Comparison of ENCODE assay signal across 31 cellular contexts in the genomic region with DNA sequence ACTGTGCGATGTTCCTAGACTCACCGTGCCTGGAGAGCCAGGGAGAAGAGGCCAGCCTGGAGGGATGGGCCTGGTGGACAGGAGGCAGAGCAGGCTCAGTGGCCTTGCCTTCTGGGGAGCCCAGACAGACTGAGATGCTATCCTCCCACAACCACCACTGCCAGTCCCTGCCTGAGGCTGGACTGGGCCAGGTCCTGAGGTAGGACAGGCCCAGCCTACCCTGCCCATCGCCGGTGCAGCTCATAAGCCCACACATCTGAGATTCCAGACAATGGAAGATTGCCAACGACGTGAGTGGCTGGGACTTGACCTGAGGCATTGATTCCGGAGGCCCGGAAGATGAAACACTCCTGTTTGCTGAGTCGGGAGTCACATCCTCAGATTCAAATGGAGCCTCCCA. TPM values are rescaled to one million over a fixed set of nuclear protein-coding genes. Genes with fewer than 3 reads are reported as not detected.
"Had no signal": no experiment of that assay in that cellular context is flagged by ENCODE, and none has a peak within 500 bp of the region (broad histone marks: within the 10 kb centered on the region; RNA-seq: fewer than 3 reads in every experiment).

No MANE protein-coding gene starts in this region.

- H3K36me3 ChIP-seq: gastrocnemius medialis, ovary, right lobe of liver, suprapubic skin, transverse colon, upper lobe of right lung, vagina had no signal

- H3K9me3 Mint-ChIP-seq: mesothelial cell of epicardium; naive B cell; nephron progenitor cell; stimulated activated naive CD8-positive, alpha-beta T cell treated with anti-CD3 and anti-CD28 coated beads, Interleukin-15, amount 100 ng/mL, for 72 hours had no signal

- H3K4me1 Mint-ChIP-seq: mesothelial cell of epicardium, nephron progenitor cell had no signal

- H3K27ac ChIP-seq: dorsolateral prefrontal cortex, epithelial cell of prostate, gastrocnemius medialis, ovary, psoas muscle, right lobe of liver, suprapubic skin, transverse colon, upper lobe of right lung, vagina had no signal

- H3K4me3 Mint-ChIP-seq: mesothelial cell of epicardium; nephron progenitor cell; stimulated activated naive CD8-positive, alpha-beta T cell treated with anti-CD3 and anti-CD28 coated beads, Interleukin-15, amount 100 ng/mL, for 72 hours had no signal

- H3K9me3 ChIP-seq: gastrocnemius medialis, mucosa of descending colon, ovary, psoas muscle, right lobe of liver, suprapubic skin, transverse colon, upper lobe of right lung, vagina had no signal

- H3K4me1 ChIP-seq: gastrocnemius medialis, right lobe of liver had no signal

- H3K27me3 ChIP-seq: gastrocnemius medialis, ovary, right lobe of liver, upper lobe of right lung, vagina had no signal

- ATAC-seq: esophagus mucosa; gastrocnemius medialis; left lobe of liver; mucosa of descending colon; psoas muscle; right lobe of liver; stimulated activated naive CD8-positive, alpha-beta T cell treated with anti-CD3 and anti-CD28 coated beads, Interleukin-15, amount 100 ng/mL, for 72 hours; upper lobe of right lung had no signal

- H3K27ac Mint-ChIP-seq: mesothelial cell of epicardium, naive B cell, nephron progenitor cell had no signal

- H3K4me3 ChIP-seq: dorsolateral prefrontal cortex, gastrocnemius medialis, mucosa of descending colon, ovary, psoas muscle, right lobe of liver, smooth muscle cell, suprapubic skin, transverse colon, upper lobe of right lung, vagina had no signal

- DNase-seq: cerebellar nuclear complex; dorsolateral prefrontal cortex; effector CD4-positive, alpha-beta T cell; foreskin fibroblast; gastrocnemius medialis; mucosa of descending colon; naive B cell; nephron progenitor cell; occipital lobe; ovary; psoas muscle; right lobe of liver; stimulated activated CD4-positive, alpha-beta T cell treated with anti-CD3 and anti-CD28 coated beads, Interleukin-12 subunit alpha, Interleukin-12 subunit beta, amount 100 ng/mL, for 4 hours; stimulated activated CD4-positive, alpha-beta T cell treated with anti-CD3 and anti-CD28 coated beads, Interleukin-1b, Interleukin-23, amount 100 ng/mL, for 48 hours; stimulated activated CD4-positive, alpha-beta T cell treated with anti-CD3 and anti-CD28 coated beads, Interleukin-4, amount 100 ng/mL, for 1 hour; stimulated activated CD8-positive, alpha-beta memory T cell treated with anti-CD3 and anti-CD28 coated beads, Interleukin-4, amount 100 ng/mL, for 48 hours; stimulated activated naive CD4-positive, alpha-beta T cell; stimulated activated naive CD8-positive, alpha-beta T cell treated with anti-CD3 and anti-CD28 coated beads, Interleukin-15, amount 100 ng/mL, for 72 hours; transverse colon; upper lobe of right lung had no signal

- H3K4me2 ChIP-seq: smooth muscle cell had no signal

- H3K36me3 Mint-ChIP-seq: mesothelial cell of epicardium, naive B cell had no signal

RNA-seq across cellular contexts. Expression of a gene that starts 5.8 kb away (rescaled TPM):
- total RNA-seq: esophagus mucosa, gastrocnemius medialis, glomerular endothelial cell, left lobe of liver, lower leg skin, mesothelial cell of epicardium, mucosa of descending colon, occipital lobe, ovary, renal cortical epithelial cell, right lobe of liver, smooth muscle cell, suprapubic skin, transverse colon, upper lobe of right lung, vagina had no signal
- polyA plus RNA-seq: keratinocyte, ovary, psoas muscle had no signal

RNA-seq across cellular contexts. Expression of a gene that starts 21.9 kb away (rescaled TPM):
- total RNA-seq: gastrocnemius medialis, glomerular endothelial cell, left lobe of liver, mesothelial cell of epicardium, mucosa of descending colon, occipital lobe, ovary, psoas muscle, renal cortical epithelial cell, right lobe of liver, smooth muscle cell, transverse colon, upper lobe of right lung, vagina had no signal
- polyA plus RNA-seq: ovary, psoas muscle, smooth muscle cell had no signal
